ENCODE assay signal across 32 cellular contexts in genomic region chr10:111590703-111591102, GRCh38.
"Had no signal": no experiment of that assay in that cellular context is flagged by ENCODE, and none has a peak within 500 bp of the region (broad histone marks: within the 10 kb centered on the region; RNA-seq: fewer than 3 reads in every experiment).

No MANE protein-coding gene starts in this region.

- H3K4me1 ChIP-seq: adrenal gland, ascending aorta, body of pancreas, breast epithelium had no signal

- H3K27me3 ChIP-seq: adrenal gland, ascending aorta, body of pancreas, brain microvascular endothelial cell, breast epithelium, cardiac muscle cell had no signal

- H3K9me3 ChIP-seq: adrenal gland, ascending aorta, body of pancreas, breast epithelium had no signal

- ATAC-seq: activated naive CD4-positive, alpha-beta T cell treated with anti-CD3 and anti-CD28 coated beads, Interleukin-2, amount 50 U/mL, for 72 hours; activated naive CD8-positive, alpha-beta T cell treated with anti-CD3 and anti-CD28 coated beads, Interleukin-2, amount 50 U/mL, for 24 hours; activated T-cell treated with anti-CD3 and anti-CD28 coated beads, Interleukin-2, amount 50 U/mL, for 4 hours; activated T-cell treated with anti-CD3 and anti-CD28 coated beads, Interleukin-2, amount 50 U/mL, for 72 hours; activated T-helper 17 cell treated with anti-CD3 and anti-CD28 coated beads, Interleukin-2, amount 50 U/mL, for 72 hours; body of pancreas had no signal

- H3K4me3 ChIP-seq: adrenal gland, ascending aorta, body of pancreas, breast epithelium, cardiac muscle cell had no signal

- H3K36me3 ChIP-seq: adrenal gland, ascending aorta, brain microvascular endothelial cell, breast epithelium, cardiac muscle cell had no signal

- H3K27ac ChIP-seq: adrenal gland, ascending aorta, body of pancreas, brain microvascular endothelial cell, breast epithelium, cardiac muscle cell had no signal

- DNase-seq: activated effector memory CD4-positive, alpha-beta T cell treated with anti-CD3 and anti-CD28 coated beads, Interleukin-2, amount 50 U/mL, for 16 hours; activated effector memory CD4-positive, alpha-beta T cell treated with Interleukin-2 at 50 U/mL for 16 hours; activated gamma-delta T cell; activated gamma-delta T cell treated with Interleukin-2 at 50 U/mL for 16 hours; activated naive CD4-positive, alpha-beta T cell; activated naive CD4-positive, alpha-beta T cell treated with anti-CD3 and anti-CD28 coated beads for 36 hours; activated naive CD4-positive, alpha-beta T cell treated with anti-CD3 and anti-CD28 coated beads, Interleukin-2, amount 10 ng/mL, durations not matched to agents 7 days and 5 days; activated naive CD4-positive, alpha-beta T cell treated with anti-CD3 and anti-CD28 coated beads, Interleukin-2, amount 50 U/mL, for 16 hours; activated naive CD4-positive, alpha-beta T cell treated with Interleukin-2 at 50 U/mL for 16 hours; activated naive CD8-positive, alpha-beta T cell treated with anti-CD3 and anti-CD28 coated beads for 36 hours; activated naive CD8-positive, alpha-beta T cell treated with anti-CD3 and anti-CD28 coated beads, Interleukin-2, amount 10 ng/mL, durations not matched to agents 7 days and 5 days; activated naive CD8-positive, alpha-beta T cell treated with anti-CD3 and anti-CD28 coated beads, Interleukin-2, amount 50 U/mL, for 24 hours; activated T-cell treated with anti-CD3 and anti-CD28 coated beads, Interleukin-2, amount 50 U/mL, for 1 hour; activated T-cell treated with anti-CD3 and anti-CD28 coated beads, Interleukin-2, amount 50 U/mL, for 24 hours; activated T-cell treated with anti-CD3 and anti-CD28 coated beads, Interleukin-2, amount 50 U/mL, for 4 hours; activated T-cell treated with anti-CD3 and anti-CD28 coated beads, Interleukin-2, amount 50 U/mL, for 48 hours; activated T-cell treated with anti-CD3 and anti-CD28 coated beads, Interleukin-2, amount 50 U/mL, for 72 hours; adrenal gland; amniotic stem cell; amygdala; anterior cingulate cortex; aorta; body of pancreas; brain microvascular endothelial cell; caudate nucleus; central memory CD4-positive, alpha-beta T cell; cerebellar nuclear complex had no signal
